In the genomic region with DNA sequence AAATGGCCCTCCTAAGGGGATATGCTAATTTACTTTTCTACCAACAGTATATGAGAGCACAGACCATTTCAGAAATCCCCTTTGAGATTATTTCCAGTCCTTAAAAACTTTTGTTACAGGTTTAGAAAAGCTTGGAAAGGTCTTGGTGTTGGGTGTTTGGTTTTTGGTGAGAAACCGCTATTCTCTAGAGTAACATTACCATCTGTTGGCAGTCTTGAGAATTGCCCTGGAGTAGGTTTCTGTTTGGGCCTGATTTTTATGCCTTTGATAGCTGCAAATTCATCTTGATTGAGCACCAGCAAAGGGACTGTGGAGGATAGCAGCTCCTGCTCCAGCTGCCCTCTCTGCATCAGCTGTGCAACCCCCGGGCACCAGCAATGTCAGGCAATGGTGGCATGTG, we compare ENCODE assay signal across 15 cellular contexts. TPM values are rescaled to one million over a fixed set of nuclear protein-coding genes. Genes with fewer than 3 reads are reported as not detected.
DNase-seq lines count a peak whose midpoint lies in the region; ATAC-seq and TF ChIP-seq lines count a peak whose summit lies in the region.
"Had no signal": no experiment of that assay in that cellular context is flagged by ENCODE, and none has a peak within 500 bp of the region (broad histone marks: within the 10 kb centered on the region; RNA-seq: fewer than 3 reads in every experiment).

No MANE protein-coding gene starts in this region.

- H4K20me1 ChIP-seq in KMS-11 (ENCODE audit: insufficient read depth): no peaks in the 10 kb centered on the region
- no peaks in the 10 kb centered on the region for H4K20me1 ChIP-seq in mammary epithelial cell (ENCODE audit: insufficient read depth, low read length)

- H3K79me2 ChIP-seq in KMS-11 (ENCODE audit: insufficient read depth, low read depth) (no peaks in the 10 kb centered on the region), mammary epithelial cell (ENCODE audit: insufficient read depth, low read length) (peaks cover 34% of the 10 kb centered on the region)

- no peaks in the 10 kb centered on the region for H3K9me3 Mint-ChIP-seq in natural killer cell
- H3K9me3 Mint-ChIP-seq in activated T-helper 17 cell treated with anti-CD3 and anti-CD28 coated beads, Interleukin-2, amount 50 U/mL, for 72 hours: no peaks in the 10 kb centered on the region
- H3K9me3 Mint-ChIP-seq: activated CD4-positive, alpha-beta memory T cell treated with anti-CD3 and anti-CD28 coated beads, Interleukin-2, amount 10 ng/mL, durations not matched to agents 7 days and 5 days; CD8-positive, alpha-beta T cell; naive B cell had no signal

- DNase-seq in BE2C: no peak
- DNase-seq in mammary epithelial cell: no peak
- DNase-seq in medulla oblongata (ENCODE audit: extremely low spot score): peak; percentile 21
- DNase-seq in natural killer cell: no peak
- no peak for DNase-seq in stimulated activated CD4-positive, alpha-beta T cell treated with anti-CD3 and anti-CD28 coated beads, Interleukin-4, amount 100 ng/mL, for 24 hours
- DNase-seq: activated CD4-positive, alpha-beta memory T cell treated with anti-CD3 and anti-CD28 coated beads, Interleukin-2, amount 10 ng/mL, durations not matched to agents 7 days and 5 days; CD8-positive, alpha-beta T cell; islet precursor cell; MM.1S; naive B cell; NCI-H226 had no signal

- intact Hi-C loops in mammary epithelial cell (cut with micrococcal nuclease): no loop called here
- intact Hi-C loops in natural killer cell (cut with micrococcal nuclease): no loop called here

- H3K4me2 ChIP-seq in KMS-11 (no peak overlapping the region), mammary epithelial cell (ENCODE audit: insufficient read depth, low read depth, low read length) (no peak overlapping the region)

- H3K4me3 ChIP-seq in BE2C (ENCODE audit: low read depth, low read length) (no peak overlapping the region), KMS-11 (IDR thresholded peaks at IDR 0.05; ENCODE audit: insufficient read depth, low read depth, low read length) (no peak overlapping the region), mammary epithelial cell (replicated peaks in 1 of 3; ENCODE audit: insufficient read depth in 1 of 3, low read depth in 2 of 3, low read length in 3 of 3) (no peak overlapping the region)
- H3K4me3 ChIP-seq: gastroesophageal sphincter had no signal

- H3K9ac ChIP-seq in KMS-11 (no peak overlapping the region), mammary epithelial cell (ENCODE audit: insufficient read depth, low read length) (no peak overlapping the region)

- no TSS peak for BruUV-seq in mammary epithelial cell (replicated peaks; lab: Mats Ljungman, UMichigan)

- no peak overlapping the region for H2AFZ ChIP-seq in KMS-11 (ENCODE audit: low read depth)
- H2AFZ ChIP-seq in mammary epithelial cell (ENCODE audit: low read depth, low read length): no peak overlapping the region

- no peaks in the 10 kb centered on the region for H3K27me3 Mint-ChIP-seq in natural killer cell (ENCODE audit: low read depth in 2 of 2)
- H3K27me3 Mint-ChIP-seq in activated T-helper 17 cell treated with anti-CD3 and anti-CD28 coated beads, Interleukin-2, amount 50 U/mL, for 72 hours: no peaks in the 10 kb centered on the region
- H3K27me3 Mint-ChIP-seq: activated CD4-positive, alpha-beta memory T cell treated with anti-CD3 and anti-CD28 coated beads, Interleukin-2, amount 10 ng/mL, durations not matched to agents 7 days and 5 days; naive B cell had no signal

- H3K4me1 ChIP-seq in BE2C (no peaks in the 10 kb centered on the region), KMS-11 (ENCODE audit: low read depth, poor library complexity, severe bottlenecking) (peaks cover 4% of the 10 kb centered on the region), mammary epithelial cell (ENCODE audit: insufficient read depth, low read length) (peaks cover 18% of the 10 kb centered on the region)

- H3K4me1 Mint-ChIP-seq in natural killer cell: peaks cover 0 to 12% of the 10 kb centered on the region in 2 donors
- peaks cover 5% of the 10 kb centered on the region for H3K4me1 Mint-ChIP-seq in activated T-helper 17 cell treated with anti-CD3 and anti-CD28 coated beads, Interleukin-2, amount 50 U/mL, for 72 hours

- no peak overlapping the region for H3K4me3 Mint-ChIP-seq in natural killer cell
- H3K4me3 Mint-ChIP-seq in activated T-helper 17 cell treated with anti-CD3 and anti-CD28 coated beads, Interleukin-2, amount 50 U/mL, for 72 hours: no peak overlapping the region
- H3K4me3 Mint-ChIP-seq: activated CD4-positive, alpha-beta memory T cell treated with anti-CD3 and anti-CD28 coated beads, Interleukin-2, amount 10 ng/mL, durations not matched to agents 7 days and 5 days; CD8-positive, alpha-beta T cell; naive B cell had no signal

- no peaks in the 10 kb centered on the region for H3K27me3 ChIP-seq in BE2C
- H3K27me3 ChIP-seq in KMS-11 (ENCODE audit: insufficient read depth, low read depth): no peaks in the 10 kb centered on the region
- H3K27me3 ChIP-seq in mammary epithelial cell (ENCODE audit: insufficient read depth, low read length): no peaks in the 10 kb centered on the region
- H3K27me3 ChIP-seq: gastroesophageal sphincter had no signal

- H3K27ac Mint-ChIP-seq in natural killer cell: no peak overlapping the region
- H3K27ac Mint-ChIP-seq in activated T-helper 17 cell treated with anti-CD3 and anti-CD28 coated beads, Interleukin-2, amount 50 U/mL, for 72 hours: no peak overlapping the region
- H3K27ac Mint-ChIP-seq: activated CD4-positive, alpha-beta memory T cell treated with anti-CD3 and anti-CD28 coated beads, Interleukin-2, amount 10 ng/mL, durations not matched to agents 7 days and 5 days; CD8-positive, alpha-beta T cell had no signal

- H3K27ac ChIP-seq in KMS-11 (no peak overlapping the region), mammary epithelial cell (ENCODE audit: insufficient read depth, low read depth, low read length) (no peak overlapping the region)
- H3K27ac ChIP-seq: gastroesophageal sphincter had no signal

- no peak for ATAC-seq in natural killer cell
- no peak for ATAC-seq in activated T-helper 17 cell treated with anti-CD3 and anti-CD28 coated beads, Interleukin-2, amount 50 U/mL, for 72 hours (replicated peaks)
- no peak for ATAC-seq in GM18907 (IDR thresholded peaks at IDR 0.05; ENCODE audit: unreplicated experiment)
- ATAC-seq: CD8-positive, alpha-beta T cell; gastroesophageal sphincter had no signal

- peak; percentile 36 for TF ChIP-seq CTCF in BE2C (IDR thresholded peaks at IDR 0.05; ENCODE audit: low read depth, low read length)
- TF ChIP-seq CTCF in KMS-11 (conservative IDR thresholded peaks at IDR 0.05; ENCODE audit: low read depth, low read length): 0 out of 2 replicates have a peak, but pooled peaks have one; percentile 3
- peak; percentile 11 to 20 for TF ChIP-seq CTCF in mammary epithelial cell (conservative IDR thresholded peaks at IDR 0.05 in 1 of 2, IDR thresholded peaks at IDR 0.05 in 1 of 2; ENCODE audit: extremely low read depth in 1 of 2, insufficient read depth in 1 of 2, low read depth in 1 of 2, low read length in 2 of 2)
- no peak for TF ChIP-seq CTCF in natural killer cell (IDR thresholded peaks at IDR 0.05)

- dilution Hi-C loops in mammary epithelial cell (cut with HindIII; ENCODE audit: low sequenced_read_pairs): loop anchor here (5.0 to 10.0 kb wide), 3 partner anchors 40 to 277 kb away; partner anchors contain the start of genes MYORG and RPP25L

- in situ Hi-C loops in mammary epithelial cell (cut with MboI; ENCODE audit: low sequenced_read_pairs in 2 of 2): no loop called here

- no peaks in the 10 kb centered on the region; the same call in none of the 2 replicates for H3K36me3 ChIP-seq in BE2C
- H3K36me3 ChIP-seq in KMS-11 (ENCODE audit: insufficient read depth): no peaks in the 10 kb centered on the region
- peaks cover 16% of the 10 kb centered on the region for H3K36me3 ChIP-seq in mammary epithelial cell (ENCODE audit: insufficient read depth, low read length)

- peaks cover 6% of the 10 kb centered on the region for H3K36me3 Mint-ChIP-seq in natural killer cell
- H3K36me3 Mint-ChIP-seq in activated T-helper 17 cell treated with anti-CD3 and anti-CD28 coated beads, Interleukin-2, amount 50 U/mL, for 72 hours (ENCODE audit: low read depth): peaks cover 60% of the 10 kb centered on the region

- H3K9me3 ChIP-seq in BE2C (no peaks in the 10 kb centered on the region), mammary epithelial cell (replicated peaks; ENCODE audit: insufficient read depth, low read length) (no peaks in the 10 kb centered on the region)
- H3K9me3 ChIP-seq: gastroesophageal sphincter had no signal

- CTCF ChIA-PET in mammary epithelial cell (lab: Charles Lee; ENCODE audit: low non-redundant PET): interaction anchor here (0.6 kb wide), 1 partner anchor 263 kb away, joined by 5 read pairs; no protein-coding TSS in a partner anchor

- WGBS in mammary epithelial cell (ENCODE audit: low coverage, missing lambda C conversion rate): 100% methylated on average over 2 of the region's 2 CpGs

RNA-seq across cellular contexts. Expression of gene NUDT2, which starts 8.0 kb away (rescaled TPM):
- polyA plus RNA-seq in BE2C (2012; ENCODE audit: insufficient read depth, insufficient read length, low read depth): 7.3 TPM
- total RNA-seq in mammary epithelial cell (10 to 100 TPM; 17.8 to 22.9 TPM), natural killer cell (10 to 100 TPM in 1 of 3 donors, 1 to 10 TPM in 2; 8.5 to 15.7 (median 9.4) TPM)
- 60.3 TPM for polyA plus RNA-seq in mammary epithelial cell
- 15.3 TPM for polyA minus RNA-seq in mammary epithelial cell
- 10 to 100 TPM; 31.2 to 34.9 TPM for total RNA-seq in activated T-helper 17 cell treated with anti-CD3 and anti-CD28 coated beads, Interleukin-2, amount 50 U/mL, for 72 hours

RNA-seq across cellular contexts. Expression of gene KIF24, which starts 8.3 kb away (rescaled TPM):
- 0.37 TPM for polyA plus RNA-seq in BE2C (2012; ENCODE audit: insufficient read depth, insufficient read length, low read depth)
- total RNA-seq in mammary epithelial cell: 1 to 10 TPM; 1.3 to 3.9 TPM
- 3.4 TPM for polyA plus RNA-seq in mammary epithelial cell
- 11.4 TPM for polyA minus RNA-seq in mammary epithelial cell
- under 1 TPM; 0.28 to 0.50 (median 0.30) TPM for total RNA-seq in natural killer cell
- total RNA-seq in activated T-helper 17 cell treated with anti-CD3 and anti-CD28 coated beads, Interleukin-2, amount 50 U/mL, for 72 hours: 1 to 10 TPM; 4.9 to 7.1 TPM

RNA-seq across cellular contexts. Expression of gene MYORG, which starts 39.3 kb away (rescaled TPM):
- 0.63 TPM for polyA plus RNA-seq in BE2C (2012; ENCODE audit: insufficient read depth, insufficient read length, low read depth)
- total RNA-seq in mammary epithelial cell: 10 to 100 TPM; 23.8 to 35.0 TPM
- 7.5 TPM for polyA plus RNA-seq in mammary epithelial cell
- polyA minus RNA-seq in mammary epithelial cell: 26.8 TPM
- under 1 TPM; 0.58 to 0.93 (median 0.92) TPM for total RNA-seq in natural killer cell
- total RNA-seq in activated T-helper 17 cell treated with anti-CD3 and anti-CD28 coated beads, Interleukin-2, amount 50 U/mL, for 72 hours: 1 to 10 TPM; 1.6 to 3.5 TPM

Comparison
In these comparisons a context has a peak if more than half of its experiments do, and no peak if none do; other contexts are left out.
1. RNA of gene MYORG, which starts 39.3 kb away (total RNA-seq): 23.8 to 35.0 TPM in mammary epithelial cell; 1.6 to 3.5 TPM in activated T-helper 17 cell treated with anti-CD3 and anti-CD28 coated beads, Interleukin-2, amount 50 U/mL, for 72 hours and 0.58 to 0.93 TPM in natural killer cell; every median in the first group is over 4 times any median in the second.